Comparison of ENCODE assay signal across 1 cellular context in the genomic region with DNA sequence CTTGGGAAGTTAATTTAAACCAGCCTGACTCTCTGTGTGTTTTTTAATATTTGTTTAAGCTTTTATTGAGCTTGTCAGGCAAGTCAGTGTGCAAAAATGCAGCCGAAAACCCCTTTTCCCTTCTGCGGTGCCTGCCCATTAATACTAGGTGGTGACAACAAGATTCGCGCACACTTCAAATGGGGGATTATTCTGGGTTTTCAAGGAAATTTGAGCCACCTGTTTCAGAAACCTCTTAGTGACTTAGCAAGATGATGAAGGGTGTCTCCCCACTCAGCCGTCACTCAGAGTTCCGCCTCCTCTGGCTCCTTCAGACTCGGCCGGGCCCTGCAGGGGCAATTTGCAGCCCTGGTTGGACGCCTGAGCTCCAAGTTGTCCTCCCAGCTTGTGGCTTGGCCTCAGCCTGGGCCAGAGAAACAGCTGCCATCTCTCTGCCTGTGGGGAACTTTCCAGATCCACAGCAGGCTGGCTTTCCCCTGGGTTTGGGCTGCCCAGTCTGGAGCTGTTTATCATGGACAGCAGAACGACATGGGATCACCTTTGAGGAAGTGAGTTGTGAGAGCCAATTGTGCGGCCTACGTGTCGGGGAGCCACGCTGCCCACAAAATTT.
TF ChIP-seq lines count a peak whose summit lies in the region.

No MANE protein-coding gene starts in this region.

TF ChIP-seq in WTC11, 78 proteins besides CTCF, POLR2A, EP300 and RAD21 (continued from another document):
- TF ChIP-seq, protein P1, sequence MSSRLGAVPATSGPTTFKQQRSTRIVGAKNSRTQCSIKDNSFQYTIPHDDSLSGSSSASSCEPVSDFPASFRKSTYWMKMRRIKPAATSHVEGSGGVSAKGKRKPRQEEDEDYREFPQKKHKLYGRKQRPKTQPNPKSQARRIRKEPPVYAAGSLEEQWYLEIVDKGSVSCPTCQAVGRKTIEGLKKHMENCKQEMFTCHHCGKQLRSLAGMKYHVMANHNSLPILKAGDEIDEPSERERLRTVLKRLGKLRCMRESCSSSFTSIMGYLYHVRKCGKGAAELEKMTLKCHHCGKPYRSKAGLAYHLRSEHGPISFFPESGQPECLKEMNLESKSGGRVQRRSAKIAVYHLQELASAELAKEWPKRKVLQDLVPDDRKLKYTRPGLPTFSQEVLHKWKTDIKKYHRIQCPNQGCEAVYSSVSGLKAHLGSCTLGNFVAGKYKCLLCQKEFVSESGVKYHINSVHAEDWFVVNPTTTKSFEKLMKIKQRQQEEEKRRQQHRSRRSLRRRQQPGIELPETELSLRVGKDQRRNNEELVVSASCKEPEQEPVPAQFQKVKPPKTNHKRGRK (CRISPR knock-in tag; IDR thresholded peaks at IDR 0.05; ENCODE audit: borderline replicate concordance), result no peak
